Comparison of ENCODE assay signal across 8 cellular contexts in genomic region chr5:98905857-98906688, GRCh38. TPM values are rescaled to one million over a fixed set of nuclear protein-coding genes. Genes with fewer than 3 reads are reported as not detected.
DNase-seq lines count a peak whose midpoint lies in the region; ATAC-seq and TF ChIP-seq lines count a peak whose summit lies in the region.

No MANE protein-coding gene starts in this region.

- peaks cover 11% of the 10 kb centered on the region for H3K36me3 ChIP-seq in ACC112 (ENCODE audit: insufficient read depth, low read length)
- peaks cover 1% of the 10 kb centered on the region for H3K36me3 ChIP-seq in GM06990 (ENCODE audit: control insufficient read depth, insufficient read depth, low read length)
- H3K36me3 ChIP-seq in esophagus muscularis mucosa = peaks cover 0 to 28% (median 12%) of the 10 kb centered on the region in 4 donors
- H3K36me3 ChIP-seq in parathyroid adenoma (ENCODE audit: control insufficient read depth, insufficient read depth, low read length) = no peaks in the 10 kb centered on the region

- no peak overlapping the region for H3K9ac ChIP-seq in parathyroid adenoma

- H3K27me3 ChIP-seq in ACC112 (ENCODE audit: insufficient read depth, low read length) = no peaks in the 10 kb centered on the region
- H3K27me3 ChIP-seq in GM06990 (replicated peaks; ENCODE audit: control insufficient read depth, insufficient read depth, low read length) = no peaks in the 10 kb centered on the region
- H3K27me3 ChIP-seq in esophagus muscularis mucosa = no peaks in the 10 kb centered on the region
- H3K27me3 ChIP-seq in parathyroid adenoma (ENCODE audit: control insufficient read depth, insufficient read depth, low read length) = no peaks in the 10 kb centered on the region

- intact Hi-C loops in esophagus muscularis mucosa (cut with DNase I) = loop anchor here (1.0 kb wide), 1 partner anchor 126 kb away; no protein-coding TSS in a partner anchor

- TF ChIP-seq POLR2A in esophagus muscularis mucosa (IDR thresholded peaks at IDR 0.05; ENCODE audit: low read depth) = no peak

- no peak for TF ChIP-seq EP300 in esophagus muscularis mucosa (IDR thresholded peaks at IDR 0.05)

- H3K4me3 ChIP-seq in ACC112 (ENCODE audit: low read depth, low read length) = no peak overlapping the region
- no peak overlapping the region for H3K4me3 ChIP-seq in GM06990 (replicated peaks; ENCODE audit: low read depth, low read length)
- H3K4me3 ChIP-seq in esophagus muscularis mucosa = no peak overlapping the region
- H3K4me3 ChIP-seq in parathyroid adenoma (ENCODE audit: low read depth, low read length) = no peak overlapping the region

- peak; percentile 31 for DNase-seq in GM06990 (ENCODE audit: extremely low read depth, insufficient read length)
- DNase-seq in RPMI8226 = peak; percentile 59
- DNase-seq in esophagus muscularis mucosa (ENCODE audit: extremely low spot score) = no peak
- no peak for DNase-seq in stimulated activated CD4-positive, alpha-beta T cell treated with anti-CD3 and anti-CD28 coated beads, Interleukin-2, amount 100 ng/mL, for 24 hours
- no peak for DNase-seq in epidermal melanocyte (ENCODE audit: insufficient read length, low spot score)

- H3K9me3 ChIP-seq in esophagus muscularis mucosa (no peaks in the 10 kb centered on the region), parathyroid adenoma (ENCODE audit: control insufficient read depth, low read length) (no peaks in the 10 kb centered on the region)

- TF ChIP-seq CTCF in GM06990 (IDR thresholded peaks at IDR 0.05; ENCODE audit: insufficient read depth, low read length, poor library complexity, severe bottlenecking) = peak; percentile 55
- peak; percentile 79 to 83 (median 81) for TF ChIP-seq CTCF in esophagus muscularis mucosa (IDR thresholded peaks at IDR 0.05)
- peak; percentile 78 for TF ChIP-seq CTCF in parathyroid adenoma (IDR thresholded peaks at IDR 0.05)

- no peak overlapping the region for H2AFZ ChIP-seq in ACC112 (ENCODE audit: low read length, unreplicated experiment)
- no peak overlapping the region for H2AFZ ChIP-seq in parathyroid adenoma

- H3K27ac ChIP-seq in ACC112 (ENCODE audit: low read depth, low read length) (peak overlapping the region; percentile 7; the same call in 1 of the 2 replicates), esophagus muscularis mucosa (replicated peaks in 1 of 4) (no peak overlapping the region), parathyroid adenoma (no peak overlapping the region)

- no peak overlapping the region for H3K4me2 ChIP-seq in parathyroid adenoma (ENCODE audit: low read length)

- WGBS in esophagus muscularis mucosa = 74% methylated on average over 3 of the region's 3 CpGs

- peak; percentile 64 for ATAC-seq in HG03196 (IDR thresholded peaks at IDR 0.05; ENCODE audit: unreplicated experiment)

- H3K4me1 ChIP-seq in ACC112 (ENCODE audit: control insufficient read depth, insufficient read depth, low read length, unreplicated experiment) (peaks cover 24% of the 10 kb centered on the region), esophagus muscularis mucosa (peaks cover 0 to 23% (median 18%) of the 10 kb centered on the region in 4 donors), parathyroid adenoma (no peaks in the 10 kb centered on the region)

- H3K79me2 ChIP-seq in ACC112 (ENCODE audit: control insufficient read depth, insufficient read depth, low read length, unreplicated experiment) (peaks cover 58% of the 10 kb centered on the region), parathyroid adenoma (peaks cover 7% of the 10 kb centered on the region)

RNA-seq across cellular contexts. Expression of gene CHD1, which starts 22.7 kb away (rescaled TPM):
- total RNA-seq in esophagus muscularis mucosa = 10 to 100 TPM; 25.8 to 69.3 (median 34.5) TPM

Comparison
In these comparisons a context has a peak if more than half of its experiments do, and no peak if none do; other contexts are left out.
1. DNase-seq: peak in GM06990 (single experiment) and RPMI8226 (single experiment); none in esophagus muscularis mucosa (single experiment), stimulated activated CD4-positive, alpha-beta T cell treated with anti-CD3 and anti-CD28 coated beads, Interleukin-2, amount 100 ng/mL, for 24 hours (0 of 2) and epidermal melanocyte (single experiment).
2. Peak in every context shown above with its lines, with median percentiles within 50 percentile points of each other: CTCF ChIP-seq.